21 cellular contexts compared by ENCODE assay signal in genomic region chr11:107494036-107494435, GRCh38.
"Had no signal": no experiment of that assay in that cellular context is flagged by ENCODE, and none has a peak within 500 bp of the region (broad histone marks: within the 10 kb centered on the region; RNA-seq: fewer than 3 reads in every experiment).

No MANE protein-coding gene starts in this region.

- H3K36me3 ChIP-seq: gastrocnemius medialis, right atrium auricular region, sigmoid colon, transverse colon had no signal

- H3K4me1 ChIP-seq: gastrocnemius medialis, parathyroid adenoma, right atrium auricular region, testis, transverse colon had no signal

- H3K9me3 Mint-ChIP-seq: nephron; stimulated activated naive CD8-positive, alpha-beta T cell treated with anti-CD3 and anti-CD28 coated beads, Interleukin-15, amount 100 ng/mL, for 72 hours had no signal

- H3K27me3 Mint-ChIP-seq: stimulated activated naive CD8-positive, alpha-beta T cell treated with anti-CD3 and anti-CD28 coated beads, Interleukin-15, amount 100 ng/mL, for 72 hours had no signal

- H3K4me3 Mint-ChIP-seq: naive B cell; nephron; stimulated activated naive B cell treated with anti-CD40 and anti-IgM and Interleukin-4, amounts not matched to agents 10 μg/mL and 1 μg/mL and 100 μg/mL, for 72 hours; stimulated activated naive CD8-positive, alpha-beta T cell treated with anti-CD3 and anti-CD28 coated beads, Interleukin-15, amount 100 ng/mL, for 72 hours had no signal

- H3K9me3 ChIP-seq: gastrocnemius medialis, right atrium auricular region, sigmoid colon, testis, transverse colon had no signal

- H3K27ac Mint-ChIP-seq: naive B cell; stimulated activated naive B cell treated with anti-CD40 and anti-IgM and Interleukin-4, amounts not matched to agents 10 μg/mL and 1 μg/mL and 100 μg/mL, for 72 hours; stimulated activated naive CD8-positive, alpha-beta T cell treated with anti-CD3 and anti-CD28 coated beads, Interleukin-15, amount 100 ng/mL, for 72 hours had no signal

- H3K4me3 ChIP-seq: dorsolateral prefrontal cortex, gastrocnemius medialis, lung, right atrium auricular region, sigmoid colon, skin epidermis, testis, transverse colon had no signal

- H2AFZ ChIP-seq: parathyroid adenoma had no signal

- DNase-seq: cortex of kidney; dorsolateral prefrontal cortex; effector CD8-positive, alpha-beta T cell; gastrocnemius medialis; islet precursor cell; left cardiac atrium; left ventricle myocardium superior; mesendoderm; naive B cell; sigmoid colon; stimulated activated CD4-positive, alpha-beta T cell treated with anti-CD3 and anti-CD28 coated beads, Interleukin-2, amount 100 ng/mL, for 24 hours; stimulated activated CD4-positive, alpha-beta T cell treated with anti-CD3 and anti-CD28 coated beads, Interleukin-4, amount 100 ng/mL, for 4 hours; stimulated activated naive B cell treated with anti-CD40 and anti-IgM and Interleukin-4, amounts not matched to agents 10 μg/mL and 1 μg/mL and 100 μg/mL, for 72 hours; stimulated activated naive CD8-positive, alpha-beta T cell treated with anti-CD3 and anti-CD28 coated beads, Interleukin-15, amount 100 ng/mL, for 72 hours; testis; transverse colon had no signal

- H3K4me1 Mint-ChIP-seq: naive B cell; stimulated activated naive B cell treated with anti-CD40 and anti-IgM and Interleukin-4, amounts not matched to agents 10 μg/mL and 1 μg/mL and 100 μg/mL, for 72 hours; stimulated activated naive CD8-positive, alpha-beta T cell treated with anti-CD3 and anti-CD28 coated beads, Interleukin-15, amount 100 ng/mL, for 72 hours had no signal

- H3K9ac ChIP-seq: parathyroid adenoma had no signal

- H3K27ac ChIP-seq: dorsolateral prefrontal cortex, gastrocnemius medialis, parathyroid adenoma, right atrium auricular region, sigmoid colon, skin epidermis, testis, transverse colon had no signal

- H3K27me3 ChIP-seq: dorsolateral prefrontal cortex, gastrocnemius medialis, right atrium auricular region, sigmoid colon, testis, transverse colon had no signal

- H3K79me2 ChIP-seq: parathyroid adenoma had no signal
